24 cellular contexts compared by ENCODE assay signal in genomic region chr11:33719587-33719986, GRCh38. TPM values are rescaled to one million over a fixed set of nuclear protein-coding genes. Genes with fewer than 3 reads are reported as not detected.
A peak's percentile ranks its signal among the peaks of the same experiment; 100 is the strongest.
DNase-seq lines count a peak whose midpoint lies in the region; ATAC-seq and TF ChIP-seq lines count a peak whose summit lies in the region.
"Had no signal": no experiment of that assay in that cellular context is flagged by ENCODE, and none has a peak within 500 bp of the region (broad histone marks: within the 10 kb centered on the region; RNA-seq: fewer than 3 reads in every experiment).

No MANE protein-coding gene starts in this region.

- no peak overlapping the region for H3K4me3 ChIP-seq in Jurkat, Clone E6-1 (ENCODE audit: low read length)
- H3K4me3 ChIP-seq in RWPE2 (ENCODE audit: severe bottlenecking), result no peak overlapping the region
- H3K4me3 ChIP-seq in skeletal muscle tissue (ENCODE audit: low read length in 3 of 3), result no peak overlapping the region
- H3K4me3 ChIP-seq: adrenal gland, coronary artery, ovary, right lobe of liver, tibial nerve had no signal

- peaks cover 10% of the 10 kb centered on the region for H3K9me3 Mint-ChIP-seq in glutamatergic neuron (ENCODE audit: unreplicated experiment)
- H3K9me3 Mint-ChIP-seq: activated CD4-positive, alpha-beta T cell treated with anti-CD3 and anti-CD28 coated beads, Interleukin-2, amount 10 ng/mL, durations not matched to agents 24 days and 14 days; endodermal cell; naive thymus-derived CD4-positive, alpha-beta T cell; stimulated activated naive CD8-positive, alpha-beta T cell treated with anti-CD3 and anti-CD28 coated beads, Interleukin-15, amount 100 ng/mL, for 72 hours had no signal

- H3K27me3 ChIP-seq in RWPE2 (ENCODE audit: insufficient read depth, poor library complexity, severe bottlenecking), result no peaks in the 10 kb centered on the region
- H3K27me3 ChIP-seq in skeletal muscle tissue (ENCODE audit: control insufficient read depth in 3 of 3, insufficient read depth in 3 of 3, low read length in 3 of 3), result no peaks in the 10 kb centered on the region
- H3K27me3 ChIP-seq: adrenal gland, ovary, right lobe of liver, tibial nerve had no signal

- H3K9ac ChIP-seq in skeletal muscle tissue (ENCODE audit: low read depth in 1 of 3, low read length in 3 of 3), result no peak overlapping the region

- H3K9me3 ChIP-seq in RWPE2 (ENCODE audit: severe bottlenecking) (no peaks in the 10 kb centered on the region), skeletal muscle tissue (ENCODE audit: control insufficient read depth in 3 of 3, low read length in 3 of 3) (no peaks in the 10 kb centered on the region)
- H3K9me3 ChIP-seq: adrenal gland, ovary, right lobe of liver, tibial nerve had no signal

- no peak for ATAC-seq in RWPE2 (ENCODE audit: low read depth)
- ATAC-seq: naive thymus-derived CD4-positive, alpha-beta T cell; right lobe of liver; SK-N-SH treated with all-trans-retinoic acid at 6 μM for 48 hours; stimulated activated naive CD8-positive, alpha-beta T cell treated with anti-CD3 and anti-CD28 coated beads, Interleukin-15, amount 100 ng/mL, for 72 hours had no signal

- H3K27ac ChIP-seq in RWPE2 (ENCODE audit: poor library complexity, severe bottlenecking) (peak overlapping the region; percentile 91), skeletal muscle tissue (ENCODE audit: low read depth, low read length) (peak overlapping the region; percentile 71)
- H3K27ac ChIP-seq: adrenal gland, coronary artery, ovary, right lobe of liver, VCaP had no signal

- peaks cover 45% of the 10 kb centered on the region for H3K4me1 Mint-ChIP-seq in glutamatergic neuron (ENCODE audit: low read depth, unreplicated experiment)

- peak; percentile 85 for DNase-seq in Jurkat, Clone E6-1 (ENCODE audit: low read depth, low spot score)
- DNase-seq in RWPE2 (ENCODE audit: low spot score) (no peak), glutamatergic neuron (no peak), medulla oblongata (ENCODE audit: extremely low spot score) (no peak), DMS 273 (lab: John Stamatoyannopoulos, UW; ENCODE audit: unreplicated experiment) (no peak)
- DNase-seq in stimulated activated CD8-positive, alpha-beta memory T cell treated with anti-CD3 and anti-CD28 coated beads, Interleukin-4, amount 100 ng/mL, for 48 hours, result no peak
- DNase-seq: activated CD4-positive, alpha-beta T cell treated with anti-CD3 and anti-CD28 coated beads, Interleukin-2, amount 10 ng/mL, durations not matched to agents 24 days and 14 days; activated naive CD4-positive, alpha-beta T cell; activated T-cell treated with anti-CD3 and anti-CD28 coated beads, Interleukin-2, amount 50 U/mL, for 48 hours; adrenal gland; endodermal cell; naive thymus-derived CD4-positive, alpha-beta T cell; NCI-H187 treated with DMSO at 0.1 percent for 48 hours; NCI-H526 treated with DMSO at 0.1 percent for 48 hours; ovary; right lobe of liver; stimulated activated naive CD8-positive, alpha-beta T cell treated with anti-CD3 and anti-CD28 coated beads, Interleukin-15, amount 100 ng/mL, for 72 hours; T-helper 2 cell had no signal

- H3K4me1 ChIP-seq in RWPE2 (ENCODE audit: insufficient read depth, poor library complexity, severe bottlenecking) (peaks cover 84% of the 10 kb centered on the region), skeletal muscle tissue (ENCODE audit: control insufficient read depth in 3 of 3, insufficient read depth in 3 of 3, low read length in 3 of 3) (peaks cover 75 to 79% (median 76%) of the 10 kb centered on the region in 3 donors)

- peak overlapping the region; percentile 70 for H3K27ac Mint-ChIP-seq in glutamatergic neuron (ENCODE audit: unreplicated experiment)
- H3K27ac Mint-ChIP-seq: activated CD4-positive, alpha-beta T cell treated with anti-CD3 and anti-CD28 coated beads, Interleukin-2, amount 10 ng/mL, durations not matched to agents 24 days and 14 days; endodermal cell had no signal

- no peak for TF ChIP-seq CTCF in RWPE2 (IDR thresholded peaks at IDR 0.05; ENCODE audit: poor library complexity, severe bottlenecking)
- no peak for TF ChIP-seq CTCF in glutamatergic neuron (IDR thresholded peaks at IDR 0.05; ENCODE audit: partially characterized antibody, unreplicated experiment)

- peaks cover 6% of the 10 kb centered on the region for H3K36me3 Mint-ChIP-seq in glutamatergic neuron (ENCODE audit: unreplicated experiment)

- peaks cover 6% of the 10 kb centered on the region for H3K27me3 Mint-ChIP-seq in glutamatergic neuron (ENCODE audit: unreplicated experiment)
- H3K27me3 Mint-ChIP-seq: activated CD4-positive, alpha-beta T cell treated with anti-CD3 and anti-CD28 coated beads, Interleukin-2, amount 10 ng/mL, durations not matched to agents 24 days and 14 days; naive thymus-derived CD4-positive, alpha-beta T cell; stimulated activated naive CD8-positive, alpha-beta T cell treated with anti-CD3 and anti-CD28 coated beads, Interleukin-15, amount 100 ng/mL, for 72 hours had no signal

- H3K36me3 ChIP-seq in RWPE2 (ENCODE audit: low read depth) (peaks cover 95% of the 10 kb centered on the region), skeletal muscle tissue (ENCODE audit: control insufficient read depth in 3 of 3, insufficient read depth in 3 of 3, low read length in 3 of 3) (peaks cover 33 to 40% (median 38%) of the 10 kb centered on the region in 3 donors)
- H3K36me3 ChIP-seq: ovary had no signal

- no peak overlapping the region for H3K4me3 Mint-ChIP-seq in glutamatergic neuron (ENCODE audit: unreplicated experiment)
- H3K4me3 Mint-ChIP-seq: activated CD4-positive, alpha-beta T cell treated with anti-CD3 and anti-CD28 coated beads, Interleukin-2, amount 10 ng/mL, durations not matched to agents 24 days and 14 days; endodermal cell; naive thymus-derived CD4-positive, alpha-beta T cell; stimulated activated naive CD8-positive, alpha-beta T cell treated with anti-CD3 and anti-CD28 coated beads, Interleukin-15, amount 100 ng/mL, for 72 hours had no signal

RNA-seq across cellular contexts. Expression of gene CD59, which starts 16.6 kb away (rescaled TPM):
- 73.3 TPM for polyA plus RNA-seq in Jurkat, Clone E6-1 (2012; ENCODE audit: insufficient read depth, insufficient read length)
- 105 TPM for total RNA-seq in glutamatergic neuron (ENCODE audit: unreplicated experiment)
- 64.7 TPM for total RNA-seq in skeletal muscle tissue

RNA-seq across cellular contexts. Expression of gene C11orf91, which starts 19.0 kb away (rescaled TPM):
- not detected for polyA plus RNA-seq in Jurkat, Clone E6-1 (2012; ENCODE audit: insufficient read depth, insufficient read length)
- not detected for total RNA-seq in glutamatergic neuron (ENCODE audit: unreplicated experiment)
- total RNA-seq in skeletal muscle tissue, result not detected
- total RNA-seq: adrenal gland; bronchial epithelial cell; naive thymus-derived CD4-positive, alpha-beta T cell; right lobe of liver; tibial nerve had no signal
- polyA plus RNA-seq: naive thymus-derived CD4-positive, alpha-beta T cell; ovary had no signal

RNA-seq across cellular contexts. Expression of gene FBXO3, which starts 54.7 kb away (rescaled TPM):
- polyA plus RNA-seq in Jurkat, Clone E6-1 (2012; ENCODE audit: insufficient read depth, insufficient read length), result 9.9 TPM
- total RNA-seq in glutamatergic neuron (ENCODE audit: unreplicated experiment) (30.5 TPM), skeletal muscle tissue (39.1 TPM)
